ENCODE assay signal across 10 cellular contexts in the genomic region with DNA sequence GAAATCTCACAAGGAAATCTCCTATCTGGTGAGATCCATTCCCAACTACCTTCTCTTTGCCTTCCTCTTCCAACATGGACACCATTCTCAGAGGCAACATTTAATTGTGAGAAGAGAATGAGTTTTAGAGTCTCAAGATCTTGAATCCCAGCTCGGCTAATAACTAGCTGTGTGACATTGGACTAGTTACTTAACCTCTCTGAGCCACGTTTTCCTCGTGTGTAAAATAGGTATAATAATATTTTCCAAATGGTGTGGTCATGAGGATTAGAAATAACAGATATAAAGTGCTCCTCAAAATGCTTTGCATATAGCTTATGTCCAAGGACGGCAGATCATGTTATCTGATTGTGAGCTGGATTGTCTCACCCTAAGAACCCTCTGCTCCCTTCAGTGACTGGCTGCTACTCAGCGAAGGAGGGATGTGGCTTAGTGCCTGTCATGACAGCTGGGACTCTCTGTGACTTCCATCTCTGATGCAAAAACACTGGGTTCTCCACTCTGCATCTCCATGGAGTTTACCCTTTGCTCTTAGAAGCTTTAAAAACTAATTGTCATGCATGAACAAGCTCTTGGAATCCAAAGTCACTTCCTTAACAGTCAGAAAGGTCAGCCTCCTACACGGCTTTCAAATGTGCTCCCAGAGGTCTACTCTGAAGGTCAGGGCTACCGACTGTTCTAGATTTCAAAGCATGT. TPM values are rescaled to one million over a fixed set of nuclear protein-coding genes. Genes with fewer than 3 reads are reported as not detected.
DNase-seq lines count a peak whose midpoint lies in the region; ATAC-seq, FAIRE-seq and TF ChIP-seq lines count a peak whose summit lies in the region.
"Had no signal": no experiment of that assay in that cellular context is flagged by ENCODE, and none has a peak within 500 bp of the region (broad histone marks: within the 10 kb centered on the region; RNA-seq: fewer than 3 reads in every experiment).

No MANE protein-coding gene starts in this region.

- peaks cover 60% of the 10 kb centered on the region for H3K4me1 Mint-ChIP-seq in chondrocyte (ENCODE audit: low read depth)

- ATAC-seq in heart right ventricle (peak in 6 of 8 donors; percentile 26 to 62 (median 46)), left cardiac atrium (no peak), K562 (no peak; the same call in 2 of the 3 replicates)

- no peaks in the 10 kb centered on the region; the same call in none of the 2 replicates for H4K20me1 ChIP-seq in K562 (replicated peaks; ENCODE audit: control insufficient read depth, insufficient read depth, low read length)

- H3K4me3 ChIP-seq in heart right ventricle (no peak overlapping the region), K562 (no peak overlapping the region)
- H3K4me3 ChIP-seq: gastroesophageal sphincter had no signal

- H3K36me3 ChIP-seq in heart right ventricle (no peaks in the 10 kb centered on the region), K562 (ENCODE audit: control insufficient read depth, insufficient read depth, low read length) (no peaks in the 10 kb centered on the region)
- H3K36me3 ChIP-seq: gastroesophageal sphincter had no signal

- H3K27me3 ChIP-seq in heart right ventricle = peaks cover 0 to 62% (median 29%) of the 10 kb centered on the region in 7 donors
- H3K27me3 ChIP-seq in K562 (ENCODE audit: control insufficient read depth in 2 of 2, insufficient read depth in 2 of 2, low read length in 2 of 2) = peaks cover 0 to 24% of the 10 kb centered on the region in 2 experiments; a peak in 3 of 5 replicates

- H3K36me3 Mint-ChIP-seq in chondrocyte (ENCODE audit: low read depth) = no peaks in the 10 kb centered on the region

- H3K4me1 ChIP-seq in heart right ventricle = peaks cover 0 to 9% (median 4%) of the 10 kb centered on the region in 9 donors
- H3K4me1 ChIP-seq in K562 (replicated peaks in 1 of 2; ENCODE audit: control insufficient read depth in 2 of 2, insufficient read depth in 2 of 2, low read length in 2 of 2) = peaks cover 0 to 3% of the 10 kb centered on the region in 2 experiments; a peak in 2 of 5 replicates

- intact Hi-C loops in heart right ventricle (cut with DNase I) (loop anchor here in 7 of 10 donors (2.0 to 10.0 kb wide), 5 partner anchors 46 to 693 kb away; partner anchors contain the start of gene EVA1A (in 1 of the 7)), left cardiac atrium (cut with DNase I) (loop anchor here (2.0 to 10.0 kb wide), 3 partner anchors 141 to 916 kb away; no protein-coding TSS in a partner anchor), K562 (cut with micrococcal nuclease) (loop anchor here (2.0 to 10.0 kb wide), 4 partner anchors 143 to 691 kb away; no protein-coding TSS in a partner anchor)

- 59 to 66% methylated on average over 7 of the region's 7 CpGs for WGBS in heart right ventricle, 2 donors
- WGBS in K562 (ENCODE audit: insufficient coverage, low coverage, missing lambda C conversion rate) = 0% methylated on average over 7 of the region's 7 CpGs

- in situ Hi-C loops in K562 (cut with MboI) = loop anchor here (10.0 to 25.0 kb wide), 3 partner anchors 143 to 896 kb away; no protein-coding TSS in a partner anchor

- H3K9me3 ChIP-seq in heart right ventricle (no peaks in the 10 kb centered on the region), K562 (replicated peaks; ENCODE audit: control insufficient read depth, insufficient read depth, low read depth, low read length) (no peaks in the 10 kb centered on the region)
- H3K9me3 ChIP-seq: gastroesophageal sphincter had no signal

- TF ChIP-seq CTCF in heart right ventricle (IDR thresholded peaks at IDR 0.05) (no peak), K562 (IDR thresholded peaks at IDR 0.05 in 2 of 3, conservative IDR thresholded peaks at IDR 0.05 in 1 of 3; ENCODE audit: insufficient read depth in 2 of 3, low read depth in 1 of 3, low read length in 3 of 3) (no peak), chondrocyte (IDR thresholded peaks at IDR 0.05) (no peak)

- POLR2A ChIA-PET in K562 (lab: Yijun Ruan, JAX) = interaction anchor here (0.8 to 1.3 kb wide), 2 partner anchors 138 to 300 kb away, joined by 3 to 4 read pairs; no protein-coding TSS in a partner anchor

- TF ChIP-seq EP300 in K562 (IDR thresholded peaks at IDR 0.05; ENCODE audit: low read length) = no peak

- H3K27ac Mint-ChIP-seq in chondrocyte (ENCODE audit: unreplicated experiment) = no peak overlapping the region

- TF ChIP-seq POLR2A in K562 (conservative IDR thresholded peaks at IDR 0.05) = no peak
- TF ChIP-seq POLR2A in GM12892 (IDR thresholded peaks at IDR 0.05; ENCODE audit: low read depth, low read length) = no peak

- no peaks in the 10 kb centered on the region for H3K79me2 ChIP-seq in K562 (ENCODE audit: control insufficient read depth, insufficient read depth, low read length)

- H3K27ac ChIP-seq in heart right ventricle (no peak overlapping the region), K562 (ENCODE audit: extremely low read depth, low read depth, low read length) (no peak overlapping the region)
- H3K27ac ChIP-seq: gastroesophageal sphincter had no signal

- no peak overlapping the region for H3K4me2 ChIP-seq in K562 (ENCODE audit: insufficient read depth, low read length)

- FAIRE-seq in K562 (lab: Jason Lieb, UNC) (no peak), urothelium cell line (lab: Jason Lieb, UNC) (peak; percentile 23), GM12892 (lab: Jason Lieb, UNC) (no peak)

- no peaks in the 10 kb centered on the region for H3K9me1 ChIP-seq in K562 (ENCODE audit: control insufficient read depth, insufficient read depth, low read length)

- no peaks in the 10 kb centered on the region for H3K27me3 Mint-ChIP-seq in chondrocyte (ENCODE audit: low read depth)

- no peaks in the 10 kb centered on the region for H3K9me3 Mint-ChIP-seq in chondrocyte (ENCODE audit: low read depth)

- DNase-seq in heart right ventricle (no peak), left cardiac atrium (no peak), K562 (ENCODE audit: extremely low read depth in 1 of 4, low spot score in 3 of 4) (no peak), left kidney (ENCODE audit: low read depth, low spot score) (peak; percentile 92), urothelium cell line (ENCODE audit: low spot score) (no peak), GM12892 (ENCODE audit: insufficient read length) (no peak), iPS-NIHi7 (ENCODE audit: extremely low spot score) (no peak), chondrocyte (ENCODE audit: low spot score) (no peak)
- DNase-seq: occipital lobe had no signal

- CTCF ChIA-PET in K562 (lab: Yijun Ruan, JAX; ENCODE audit: low intra/inter-chr PET ratio) = interaction anchor here (1.1 to 2.3 kb wide), 2 partner anchors 143 to 544 kb away, joined by 3 to 11 read pairs; no protein-coding TSS in a partner anchor

- H3K4me3 Mint-ChIP-seq in chondrocyte (ENCODE audit: unreplicated experiment) = no peak overlapping the region

- H3K9ac ChIP-seq in K562 (ENCODE audit: insufficient read depth in 1 of 2, low read depth in 2 of 2, low read length in 2 of 2) = no peak overlapping the region

- BruUV-seq in K562 (replicated peaks; lab: Mats Ljungman, UMichigan) = no TSS peak

- TF ChIP-seq RAD21 in K562 (CRISPR knock-in tag; conservative IDR thresholded peaks at IDR 0.05 in 1 of 2, IDR thresholded peaks at IDR 0.05 in 1 of 2) = no peak

- H2AFZ ChIP-seq in K562 (ENCODE audit: low read depth, low read length) = no peak overlapping the region

RNA-seq across cellular contexts. Expression of gene MRPL19, which starts 38.4 kb away (rescaled TPM):
- total RNA-seq in heart right ventricle (10 to 100 TPM; 43.0 to 70.7 (median 64.1) TPM), left cardiac atrium (10 to 100 TPM; 40.4 to 46.1 TPM), K562 (2014; rRNA removed) (64.3 and 65.9 TPM in 2 replicates), K562 (2014; rRNA removed; fragmentation: Illumina TruSeq; extraction: Trizol) (59.5 and 66.0 TPM in 2 replicates), K562 (2015; rRNA removed; fragmentation: Illumina TruSeq; extraction: Trizol) (54.3 and 56.3 TPM in 2 replicates), K562 (2021) (61.1 and 68.3 TPM in 2 replicates), chondrocyte (43.5 to 52.3 TPM (median 47.8 TPM) in 3 replicates)
- polyA plus RNA-seq in heart right ventricle (10 to 100 TPM; 12.2 to 21.9 TPM), K562 (2011; rRNA removed) (26.2 and 60.2 TPM in 2 replicates), K562 (2014; fragmentation: Illumina TruSeq; extraction: Trizol) (42.8 and 50.0 TPM in 2 replicates), K562 (2014; fragmentation: Nextera tagmentation; extraction: Ambion mirVana) (10 to 100 TPM in 1 of 2 experiments, 1 to 10 TPM in 1; 9.7 to 11.8 TPM), K562 (2014; rRNA removed) (56.1 and 70.0 TPM in 2 replicates)
- total RNA-seq in K562 (2011; cell fraction: chromatin; rRNA removed; ENCODE audit: low replicate concordance) = 9.8 and 24.7 TPM in 2 replicates
- total RNA-seq in K562 (2011; cell fraction: nucleolus; rRNA removed) = 15.3 and 20.7 TPM in 2 replicates
- total RNA-seq in K562 (2011; cell fraction: nucleoplasm; rRNA removed) = 18.0 and 23.6 TPM in 2 replicates
- 9.6 and 13.5 TPM in 2 replicates for polyA plus RNA-seq in K562 (2011; cell fraction: cytosol; rRNA removed)
- polyA plus RNA-seq in K562 (2011; cell fraction: nucleus; rRNA removed) = 8.6 and 9.7 TPM in 2 replicates
- 22.0 and 36.8 TPM in 2 replicates for polyA plus RNA-seq in K562 (2012)
- 45.2 and 53.2 TPM in 2 replicates for polyA minus RNA-seq in K562 (2011; rRNA and poly(A)+ RNA removed)
- 10.6 and 24.8 TPM in 2 replicates for polyA minus RNA-seq in K562 (2011; cell fraction: cytosol; rRNA and poly(A)+ RNA removed)
- 35.1 and 41.5 TPM in 2 replicates for polyA minus RNA-seq in K562 (2011; cell fraction: nucleus; rRNA and poly(A)+ RNA removed)
- polyA plus RNA-seq in GM12892 (2012; ENCODE audit: missing spikeins) = 39.0 TPM

RNA-seq across cellular contexts. Expression of gene EVA1A, which starts 47.4 kb away (rescaled TPM):
- total RNA-seq in heart right ventricle (1 to 10 TPM in 4 of 10 donors, under 1 TPM in 6; 0.17 to 3.4 (median 0.99) TPM), left cardiac atrium (under 1 TPM; 0.44 to 0.84 TPM), K562 (2014; rRNA removed) (not detected in 2 replicates), K562 (2014; rRNA removed; fragmentation: Illumina TruSeq; extraction: Trizol) (not detected in 2 replicates), K562 (2015; rRNA removed; fragmentation: Illumina TruSeq; extraction: Trizol) (not detected in 2 replicates), K562 (2021) (not detected in 2 replicates), chondrocyte (19.8 to 27.3 TPM (median 20.9 TPM) in 3 replicates)
- polyA plus RNA-seq in heart right ventricle (1 to 10 TPM in 1 of 2 donors, under 1 TPM in 1; 0.73 to 1.8 TPM), K562 (2011; rRNA removed) (not detected in 2 replicates), K562 (2014; fragmentation: Illumina TruSeq; extraction: Trizol) (not detected in 2 replicates), K562 (2014; fragmentation: Nextera tagmentation; extraction: Ambion mirVana) (not detected), K562 (2014; rRNA removed) (not detected in 2 replicates)
- total RNA-seq in K562 (2011; cell fraction: chromatin; rRNA removed; ENCODE audit: low replicate concordance) = not detected in 2 replicates
- total RNA-seq in K562 (2011; cell fraction: nucleolus; rRNA removed) = not detected in 2 replicates
- total RNA-seq in K562 (2011; cell fraction: nucleoplasm; rRNA removed) = not detected in 2 replicates
- not detected in 2 replicates for polyA plus RNA-seq in K562 (2011; cell fraction: cytosol; rRNA removed)
- polyA plus RNA-seq in K562 (2011; cell fraction: nucleus; rRNA removed) = not detected in 2 replicates
- not detected in 2 replicates for polyA plus RNA-seq in K562 (2012)
- polyA minus RNA-seq in K562 (2011; rRNA and poly(A)+ RNA removed) = not detected in 2 replicates
- not detected in 2 replicates for polyA minus RNA-seq in K562 (2011; cell fraction: cytosol; rRNA and poly(A)+ RNA removed)
- polyA minus RNA-seq in K562 (2011; cell fraction: nucleus; rRNA and poly(A)+ RNA removed) = not detected in 2 replicates
- polyA plus RNA-seq in GM12892 (2012; ENCODE audit: missing spikeins) = 0.23 TPM

Comparison
In these comparisons a context has a peak if more than half of its experiments do, and no peak if none do; other contexts are left out.
1. ATAC-seq: peak in heart right ventricle (6 of 8); none in left cardiac atrium (0 of 2) and K562 (single experiment).